Comparison of ENCODE assay signal across 33 cellular contexts in genomic region chr19:9070066-9070465, GRCh38. TPM values are rescaled to one million over a fixed set of nuclear protein-coding genes. Genes with fewer than 3 reads are reported as not detected.
DNase-seq lines count a peak whose midpoint lies in the region; ATAC-seq, FAIRE-seq and TF ChIP-seq lines count a peak whose summit lies in the region.
"Had no signal": no experiment of that assay in that cellular context is flagged by ENCODE, and none has a peak within 500 bp of the region (broad histone marks: within the 10 kb centered on the region; RNA-seq: fewer than 3 reads in every experiment).

No MANE protein-coding gene starts in this region.

- H3K4me1 Mint-ChIP-seq in astrocyte (ENCODE audit: low read depth, unreplicated experiment): no peaks in the 10 kb centered on the region
- H3K4me1 Mint-ChIP-seq: activated CD4-positive, alpha-beta T cell treated with anti-CD3 and anti-CD28 coated beads, Interleukin-2, amount 10 ng/mL, durations not matched to agents 24 days and 14 days; T-helper 17 cell had no signal

- TF ChIP-seq CTCF in HEK293 (tag by site-specific recombination; IDR thresholded peaks at IDR 0.05) (no peak), astrocyte (IDR thresholded peaks at IDR 0.05; ENCODE audit: insufficient read depth, low read depth, low read length) (no peak)

- H3K9me3 ChIP-seq in HEK293 (ENCODE audit: control insufficient read depth, insufficient read depth, low read depth, low read length): no peaks in the 10 kb centered on the region
- H3K9me3 ChIP-seq in astrocyte (ENCODE audit: insufficient read depth, low read depth, low read length): no peaks in the 10 kb centered on the region
- no peaks in the 10 kb centered on the region for H3K9me3 ChIP-seq in aorta (ENCODE audit: control insufficient read depth, low read length)
- H3K9me3 ChIP-seq: colonic mucosa, gastroesophageal sphincter, neutrophil, psoas muscle, upper lobe of right lung had no signal

- H3K27me3 ChIP-seq in astrocyte (ENCODE audit: insufficient read depth, low read length) (no peaks in the 10 kb centered on the region), aorta (ENCODE audit: control insufficient read depth in 1 of 2, insufficient read depth in 2 of 2, low read length in 1 of 2) (no peaks in the 10 kb centered on the region)
- H3K27me3 ChIP-seq: colonic mucosa, gastroesophageal sphincter, neutrophil, upper lobe of right lung had no signal

- H3K27ac Mint-ChIP-seq in astrocyte (ENCODE audit: unreplicated experiment): no peak overlapping the region
- H3K27ac Mint-ChIP-seq: activated CD4-positive, alpha-beta T cell treated with anti-CD3 and anti-CD28 coated beads, Interleukin-2, amount 10 ng/mL, durations not matched to agents 24 days and 14 days; activated naive CD4-positive, alpha-beta T cell treated with anti-CD3 and anti-CD28 coated beads for 36 hours; T-helper 17 cell had no signal

- H3K79me2 ChIP-seq in astrocyte (ENCODE audit: insufficient read depth, low read length): no peaks in the 10 kb centered on the region

- peak overlapping the region; percentile 34 for H2AFZ ChIP-seq in astrocyte (ENCODE audit: low read depth, low read length)

- no peak overlapping the region for H3K4me2 ChIP-seq in astrocyte (ENCODE audit: low read length)

- CTCF ChIA-PET in HEK293 (lab: Yijun Ruan, JAX): interaction anchor here (0.6 to 0.7 kb wide), 3 partner anchors 17 to 44 kb away, joined by 3 to 4 read pairs (median 3); no protein-coding TSS in a partner anchor

- no peak overlapping the region for H3K27ac ChIP-seq in HEK293 (ENCODE audit: extremely low read depth, low read depth, low read length)
- H3K27ac ChIP-seq in astrocyte (ENCODE audit: low read depth, low read length): no peak overlapping the region
- no peak overlapping the region for H3K27ac ChIP-seq in aorta (ENCODE audit: low read depth in 1 of 2, low read length in 2 of 2)
- H3K27ac ChIP-seq: colonic mucosa, gastroesophageal sphincter, neutrophil, psoas muscle, RWPE1, SK-N-MC, upper lobe of right lung, VCaP had no signal

- H4K20me1 ChIP-seq in astrocyte (ENCODE audit: insufficient read depth, low read length): no peaks in the 10 kb centered on the region

- intact Hi-C loops in aorta (cut with DNase I): no loop called here

- H3K4me3 Mint-ChIP-seq in astrocyte (ENCODE audit: unreplicated experiment): no peak overlapping the region
- H3K4me3 Mint-ChIP-seq: activated CD4-positive, alpha-beta T cell treated with anti-CD3 and anti-CD28 coated beads, Interleukin-2, amount 10 ng/mL, durations not matched to agents 24 days and 14 days; activated naive CD4-positive, alpha-beta T cell treated with anti-CD3 and anti-CD28 coated beads for 36 hours; T-helper 17 cell had no signal

- H3K36me3 Mint-ChIP-seq in astrocyte (ENCODE audit: low read depth, unreplicated experiment): no peaks in the 10 kb centered on the region

- FAIRE-seq in astrocyte (lab: Jason Lieb, UNC): no peak
- FAIRE-seq: A204.1 had no signal

- POLR2A ChIA-PET in HEK293 (lab: Yijun Ruan, JAX): no interaction called here

- H3K4me1 ChIP-seq in HEK293 (ENCODE audit: control insufficient read depth, insufficient read depth, low read length) (peaks cover under 1% of the 10 kb centered on the region; the same call in 1 of the 2 replicates), astrocyte (ENCODE audit: insufficient read depth, low read length) (peaks cover 2% of the 10 kb centered on the region), aorta (ENCODE audit: control insufficient read depth in 1 of 2, insufficient read depth in 2 of 2, low read length in 2 of 2) (no peaks in the 10 kb centered on the region)
- H3K4me1 ChIP-seq: colonic mucosa, psoas muscle, upper lobe of right lung had no signal

- H3K9ac ChIP-seq in astrocyte (ENCODE audit: low read length): no peak overlapping the region

- DNase-seq in A172 (ENCODE audit: low spot score) (peak; percentile 60), astrocyte (ENCODE audit: low read depth) (peak; percentile 2), iPS-NIHi7 (ENCODE audit: extremely low spot score) (peak; percentile 56), aorta (no peak), DMS79 treated with DMSO at 0.1 percent for 48 hours (lab: John Stamatoyannopoulos, UW) (no peak), NCI-H1417 (lab: John Stamatoyannopoulos, UW) (no peak), AG08395 (ENCODE audit: low spot score) (no peak)
- DNase-seq: activated CD4-positive, alpha-beta T cell treated with anti-CD3 and anti-CD28 coated beads, Interleukin-2, amount 10 ng/mL, durations not matched to agents 24 days and 14 days; activated naive CD4-positive, alpha-beta T cell treated with anti-CD3 and anti-CD28 coated beads for 36 hours; activated T-cell treated with anti-CD3 and anti-CD28 coated beads, Interleukin-2, amount 50 U/mL, for 48 hours; amniotic stem cell; colonic mucosa; COR-L47; hypothalamus; Karpas-422; mammary epithelial cell; MV-4-11; NCI-H2171 treated with DMSO at 0.1 percent for 48 hours; NCI-H524 treated with DMSO at 0.1 percent for 48 hours; psoas muscle; T-helper 17 cell; upper lobe of right lung had no signal

- 23 to 32% methylated on average over 5 of the region's 5 CpGs for WGBS in aorta, 2 donors

- H3K36me3 ChIP-seq in HEK293 (ENCODE audit: control insufficient read depth in 2 of 2, insufficient read depth in 1 of 2, low read length in 2 of 2) (no peaks in the 10 kb centered on the region), astrocyte (ENCODE audit: insufficient read depth, low read length) (no peaks in the 10 kb centered on the region), aorta (ENCODE audit: control insufficient read depth in 1 of 2, insufficient read depth in 2 of 2, low read length in 1 of 2) (no peaks in the 10 kb centered on the region)
- H3K36me3 ChIP-seq: colonic mucosa, gastroesophageal sphincter, neutrophil, upper lobe of right lung had no signal

- ATAC-seq in aorta (ENCODE audit: low FRiP score): no peak
- ATAC-seq: gastroesophageal sphincter, psoas muscle, T-helper 17 cell, upper lobe of right lung had no signal

- peaks cover 5% of the 10 kb centered on the region for H3K9me3 Mint-ChIP-seq in astrocyte (ENCODE audit: unreplicated experiment)
- H3K9me3 Mint-ChIP-seq: activated CD4-positive, alpha-beta T cell treated with anti-CD3 and anti-CD28 coated beads, Interleukin-2, amount 10 ng/mL, durations not matched to agents 24 days and 14 days; activated naive CD4-positive, alpha-beta T cell treated with anti-CD3 and anti-CD28 coated beads for 36 hours had no signal

- H3K4me3 ChIP-seq in HEK293 (ENCODE audit: low read depth, low read length) (no peak overlapping the region), astrocyte (ENCODE audit: insufficient read depth, low read depth, low read length) (no peak overlapping the region), aorta (ENCODE audit: low read length in 2 of 2) (no peak overlapping the region)
- H3K4me3 ChIP-seq: colonic mucosa, gastroesophageal sphincter, psoas muscle, SK-N-MC, upper lobe of right lung had no signal

- no peaks in the 10 kb centered on the region for H3K27me3 Mint-ChIP-seq in astrocyte (ENCODE audit: low read depth, unreplicated experiment)
- H3K27me3 Mint-ChIP-seq: activated CD4-positive, alpha-beta T cell treated with anti-CD3 and anti-CD28 coated beads, Interleukin-2, amount 10 ng/mL, durations not matched to agents 24 days and 14 days; T-helper 17 cell had no signal

TF ChIP-seq in HEK293, 187 proteins besides CTCF, POLR2A, EP300 and RAD21:
- TF ChIP-seq ZNF341 (tag by site-specific recombination; IDR thresholded peaks at IDR 0.05; ENCODE audit: low read depth) (peak; percentile 65), ZNF707 (tag by site-specific recombination; IDR thresholded peaks at IDR 0.05) (no peak)

RNA-seq across cellular contexts. Expression of gene OR1M1, which starts 16.8 kb away (rescaled TPM):
- not detected in 2 replicates for total RNA-seq in A172 (2014; rRNA removed; shearing (Covaris generic))
- total RNA-seq in astrocyte (not detected in 2 replicates), aorta (not detected)
- not detected for polyA plus RNA-seq in aorta
- total RNA-seq: activated CD4-positive, alpha-beta T cell treated with anti-CD3 and anti-CD28 coated beads, Interleukin-2, amount 10 ng/mL, durations not matched to agents 24 days and 14 days; activated naive CD4-positive, alpha-beta T cell treated with anti-CD3 and anti-CD28 coated beads for 36 hours; colonic mucosa; gastroesophageal sphincter; HT1080; mammary epithelial cell; psoas muscle; skeletal muscle tissue; subcutaneous adipose tissue; T-helper 17 cell; upper lobe of right lung had no signal
- polyA plus RNA-seq: BJ, mammary epithelial cell, psoas muscle had no signal

RNA-seq across cellular contexts. Expression of gene OR7G2, which starts 37.2 kb away (rescaled TPM):
- total RNA-seq in A172 (2014; rRNA removed; shearing (Covaris generic)): not detected in 2 replicates
- total RNA-seq in astrocyte (not detected in 2 replicates), aorta (not detected)
- not detected for polyA plus RNA-seq in aorta
- total RNA-seq: activated CD4-positive, alpha-beta T cell treated with anti-CD3 and anti-CD28 coated beads, Interleukin-2, amount 10 ng/mL, durations not matched to agents 24 days and 14 days; activated naive CD4-positive, alpha-beta T cell treated with anti-CD3 and anti-CD28 coated beads for 36 hours; colonic mucosa; gastroesophageal sphincter; HT1080; mammary epithelial cell; psoas muscle; skeletal muscle tissue; subcutaneous adipose tissue; T-helper 17 cell; upper lobe of right lung had no signal
- polyA plus RNA-seq: BJ, mammary epithelial cell, psoas muscle had no signal

RNA-seq across cellular contexts. Expression of gene OR7G1, which starts 45.5 kb away (rescaled TPM):
- not detected in 2 replicates for total RNA-seq in A172 (2014; rRNA removed; shearing (Covaris generic))
- total RNA-seq in astrocyte (not detected in 2 replicates), aorta (not detected)
- not detected for polyA plus RNA-seq in aorta
- total RNA-seq: activated CD4-positive, alpha-beta T cell treated with anti-CD3 and anti-CD28 coated beads, Interleukin-2, amount 10 ng/mL, durations not matched to agents 24 days and 14 days; activated naive CD4-positive, alpha-beta T cell treated with anti-CD3 and anti-CD28 coated beads for 36 hours; colonic mucosa; gastroesophageal sphincter; HT1080; mammary epithelial cell; psoas muscle; skeletal muscle tissue; subcutaneous adipose tissue; T-helper 17 cell; upper lobe of right lung had no signal
- polyA plus RNA-seq: BJ, mammary epithelial cell, psoas muscle had no signal

RNA-seq across cellular contexts. Expression of gene OR7G3, which starts 56.7 kb away (rescaled TPM):
- not detected in 2 replicates for total RNA-seq in A172 (2014; rRNA removed; shearing (Covaris generic))
- total RNA-seq in astrocyte (not detected in 2 replicates), aorta (not detected)
- not detected for polyA plus RNA-seq in aorta
- total RNA-seq: activated CD4-positive, alpha-beta T cell treated with anti-CD3 and anti-CD28 coated beads, Interleukin-2, amount 10 ng/mL, durations not matched to agents 24 days and 14 days; activated naive CD4-positive, alpha-beta T cell treated with anti-CD3 and anti-CD28 coated beads for 36 hours; colonic mucosa; gastroesophageal sphincter; HT1080; mammary epithelial cell; psoas muscle; skeletal muscle tissue; subcutaneous adipose tissue; T-helper 17 cell; upper lobe of right lung had no signal
- polyA plus RNA-seq: BJ, mammary epithelial cell, psoas muscle had no signal

RNA-seq across cellular contexts. Expression of gene MUC16, which starts 59.9 kb away (rescaled TPM):
- 0.02 TPM in 1 of 2 replicates, not detected in the other for total RNA-seq in A172 (2014; rRNA removed; shearing (Covaris generic))
- total RNA-seq in astrocyte: not detected in 2 replicates
- under 1 TPM; 0.03 to 0.45 TPM for total RNA-seq in aorta
- not detected for polyA plus RNA-seq in aorta
- total RNA-seq: activated CD4-positive, alpha-beta T cell treated with anti-CD3 and anti-CD28 coated beads, Interleukin-2, amount 10 ng/mL, durations not matched to agents 24 days and 14 days; activated naive CD4-positive, alpha-beta T cell treated with anti-CD3 and anti-CD28 coated beads for 36 hours; HT1080; skeletal muscle tissue had no signal
- polyA plus RNA-seq: BJ had no signal

Comparison
In these comparisons a context has a peak if more than half of its experiments do, and no peak if none do; other contexts are left out.
1. DNase-seq: peak in A172 (single experiment), astrocyte (single experiment) and iPS-NIHi7 (single experiment); none in aorta (0 of 2), DMS79 treated with DMSO at 0.1 percent for 48 hours (single experiment), NCI-H1417 (0 of 3) and AG08395 (single experiment).